Comparison of ENCODE assay signal across 21 cellular contexts in genomic region chr16:64791756-64792155, GRCh38.
DNase-seq lines count a peak whose midpoint lies in the region; ATAC-seq and TF ChIP-seq lines count a peak whose summit lies in the region.
"Had no signal": no experiment of that assay in that cellular context is flagged by ENCODE, and none has a peak within 500 bp of the region (broad histone marks: within the 10 kb centered on the region; RNA-seq: fewer than 3 reads in every experiment).

No MANE protein-coding gene starts in this region.

- H3K27ac Mint-ChIP-seq in chondrocyte (ENCODE audit: unreplicated experiment) = peak overlapping the region; percentile 52
- no peak overlapping the region for H3K27ac Mint-ChIP-seq in activated T-cell treated with anti-CD3 and anti-CD28 coated beads, Interleukin-2, amount 50 U/mL, for 24 hours
- H3K27ac Mint-ChIP-seq: HFFc6 had no signal

- no peaks in the 10 kb centered on the region for H3K36me3 Mint-ChIP-seq in chondrocyte (ENCODE audit: low read depth)
- no peaks in the 10 kb centered on the region for H3K36me3 Mint-ChIP-seq in activated T-cell treated with anti-CD3 and anti-CD28 coated beads, Interleukin-2, amount 50 U/mL, for 24 hours (ENCODE audit: low read depth)

- ATAC-seq in SK-N-SH treated with all-trans-retinoic acid at 6 μM for 48 hours (peak; percentile 96), HG03342 (IDR thresholded peaks at IDR 0.05; ENCODE audit: unreplicated experiment) (no peak)

- H3K9me3 ChIP-seq in osteoblast (ENCODE audit: low read depth, low read length) = no peaks in the 10 kb centered on the region
- H3K9me3 ChIP-seq: HAP-1 had no signal

- peaks cover 11% of the 10 kb centered on the region for H3K4me1 ChIP-seq in osteoblast (ENCODE audit: insufficient read depth, low read length)
- H3K4me1 ChIP-seq: HAP-1 had no signal

- no peaks in the 10 kb centered on the region for H3K27me3 ChIP-seq in osteoblast (ENCODE audit: insufficient read depth, low read length)

- no peaks in the 10 kb centered on the region for H3K27me3 Mint-ChIP-seq in chondrocyte (ENCODE audit: low read depth)
- no peaks in the 10 kb centered on the region for H3K27me3 Mint-ChIP-seq in activated T-cell treated with anti-CD3 and anti-CD28 coated beads, Interleukin-2, amount 50 U/mL, for 24 hours

- H3K27ac ChIP-seq in osteoblast (ENCODE audit: low read depth, low read length) = no peak overlapping the region
- H3K27ac ChIP-seq: 22Rv1 had no signal

- no peaks in the 10 kb centered on the region for H3K9me3 Mint-ChIP-seq in chondrocyte (ENCODE audit: low read depth)
- H3K9me3 Mint-ChIP-seq in activated T-cell treated with anti-CD3 and anti-CD28 coated beads, Interleukin-2, amount 50 U/mL, for 24 hours = peaks cover 15% of the 10 kb centered on the region
- H3K9me3 Mint-ChIP-seq: HFFc6 had no signal

- no peak overlapping the region for H3K4me2 ChIP-seq in osteoblast (ENCODE audit: insufficient read depth, low read length)

- H3K4me3 ChIP-seq in AG04449 (ENCODE audit: low read depth, low read length) (no peak overlapping the region), osteoblast (ENCODE audit: insufficient read depth, low read length) (no peak overlapping the region)
- H3K4me3 ChIP-seq: HAP-1 had no signal

- H3K4me3 Mint-ChIP-seq in chondrocyte (ENCODE audit: unreplicated experiment) = no peak overlapping the region
- no peak overlapping the region for H3K4me3 Mint-ChIP-seq in activated T-cell treated with anti-CD3 and anti-CD28 coated beads, Interleukin-2, amount 50 U/mL, for 24 hours
- H3K4me3 Mint-ChIP-seq: HFFc6 had no signal

- TF ChIP-seq CTCF in AG04449 (IDR thresholded peaks at IDR 0.05; ENCODE audit: insufficient read depth, low read length, missing control alignments) = no peak
- no peak for TF ChIP-seq CTCF in chondrocyte (IDR thresholded peaks at IDR 0.05)
- TF ChIP-seq CTCF in osteoblast (IDR thresholded peaks at IDR 0.05; ENCODE audit: extremely low read depth, low read depth, low read length) = no peak

- DNase-seq in AG04449 (ENCODE audit: low read depth, low spot score) (peak; percentile 54), chondrocyte (ENCODE audit: low spot score) (no peak), osteoblast (ENCODE audit: insufficient read length, low spot score, missing footprints) (no peak), DMS 273 (lab: John Stamatoyannopoulos, UW; ENCODE audit: unreplicated experiment) (no peak)
- DNase-seq in activated T-cell treated with anti-CD3 and anti-CD28 coated beads, Interleukin-2, amount 50 U/mL, for 24 hours = no peak
- DNase-seq in activated CD4-positive, alpha-beta T cell treated with anti-CD3 and anti-CD28 coated beads for 1 hour = no peak
- DNase-seq: Calu3, DMS153, GOT3, HFFc6, Karpas-422, NCI-H1092 treated with DMSO at 0.1 percent for 48 hours, NCI-H1436, NCI-H187 treated with DMSO at 0.1 percent for 48 hours, NCI-H2171 treated with DMSO at 0.1 percent for 48 hours, NCI-H524 treated with DMSO at 0.1 percent for 48 hours, NCI-H774 had no signal

- POLR2A ChIA-PET in AG04449 (lab: Yijun Ruan, JAX) = interaction anchor here (0.7 kb wide), 1 partner anchor 18 kb away, joined by 3 read pairs; no protein-coding TSS in a partner anchor

- peaks cover 17% of the 10 kb centered on the region for H3K4me1 Mint-ChIP-seq in chondrocyte (ENCODE audit: low read depth)
- no peaks in the 10 kb centered on the region for H3K4me1 Mint-ChIP-seq in activated T-cell treated with anti-CD3 and anti-CD28 coated beads, Interleukin-2, amount 50 U/mL, for 24 hours (ENCODE audit: low read depth)

- no peaks in the 10 kb centered on the region for H3K36me3 ChIP-seq in osteoblast (ENCODE audit: insufficient read depth, low read length)
- H3K36me3 ChIP-seq: HAP-1 had no signal

- H3K79me2 ChIP-seq in osteoblast (ENCODE audit: insufficient read depth, low read length) = no peaks in the 10 kb centered on the region

- H4K20me1 ChIP-seq in osteoblast (ENCODE audit: insufficient read depth, low read length) = no peaks in the 10 kb centered on the region

- CTCF ChIA-PET in AG04449 (lab: Yijun Ruan, JAX) = no interaction called here

- peak overlapping the region; percentile 32 for H2AFZ ChIP-seq in osteoblast (ENCODE audit: low read length)

TF ChIP-seq in SK-N-SH treated with all-trans-retinoic acid at 6 μM for 48 hours, 23 proteins besides CTCF, POLR2A, EP300 and RAD21:
- TF ChIP-seq ZC3H10 (CRISPR knock-in tag; IDR thresholded peaks at IDR 0.05) = no peak
- TF ChIP-seq ISL1 (CRISPR knock-in tag; IDR thresholded peaks at IDR 0.05) = 0 out of 2 replicates have a peak, but pooled peaks have one; percentile 39
- TF ChIP-seq, protein P1, sequence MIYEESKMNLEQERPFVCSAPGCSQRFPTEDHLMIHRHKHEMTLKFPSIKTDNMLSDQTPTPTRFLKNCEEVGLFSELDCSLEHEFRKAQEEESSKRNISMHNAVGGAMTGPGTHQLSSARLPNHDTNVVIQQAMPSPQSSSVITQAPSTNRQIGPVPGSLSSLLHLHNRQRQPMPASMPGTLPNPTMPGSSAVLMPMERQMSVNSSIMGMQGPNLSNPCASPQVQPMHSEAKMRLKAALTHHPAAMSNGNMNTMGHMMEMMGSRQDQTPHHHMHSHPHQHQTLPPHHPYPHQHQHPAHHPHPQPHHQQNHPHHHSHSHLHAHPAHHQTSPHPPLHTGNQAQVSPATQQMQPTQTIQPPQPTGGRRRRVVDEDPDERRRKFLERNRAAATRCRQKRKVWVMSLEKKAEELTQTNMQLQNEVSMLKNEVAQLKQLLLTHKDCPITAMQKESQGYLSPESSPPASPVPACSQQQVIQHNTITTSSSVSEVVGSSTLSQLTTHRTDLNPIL (CRISPR knock-in tag; IDR thresholded peaks at IDR 0.05; ENCODE audit: low read depth) = no peak
